In the genomic region with DNA sequence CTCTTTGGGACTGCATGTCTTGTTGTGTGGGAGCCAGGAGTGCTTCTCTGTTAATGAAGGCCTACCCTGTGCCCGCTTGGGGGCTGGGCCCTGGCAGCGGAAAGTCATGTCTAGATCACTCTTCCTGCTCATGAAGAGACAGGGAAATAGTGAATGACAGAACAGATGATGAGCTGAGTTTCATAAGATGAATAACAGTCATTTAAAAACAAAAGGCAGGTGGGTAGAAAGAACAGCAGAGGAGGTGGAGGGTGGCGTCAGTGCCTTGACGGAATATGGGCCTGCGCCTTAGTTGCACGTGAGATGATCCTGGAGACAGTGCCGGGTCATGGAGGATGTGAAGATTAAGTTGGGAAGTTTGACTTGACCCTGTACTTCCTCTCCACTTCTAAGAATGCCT, we compare ENCODE assay signal across 12 cellular contexts.
A peak's percentile ranks its signal among the peaks of the same experiment; 100 is the strongest.
DNase-seq lines count a peak whose midpoint lies in the region; ATAC-seq lines count a peak whose summit lies in the region.
"Had no signal": no experiment of that assay in that cellular context is flagged by ENCODE, and none has a peak within 500 bp of the region (broad histone marks: within the 10 kb centered on the region; RNA-seq: fewer than 3 reads in every experiment).

No MANE protein-coding gene starts in this region.

- H3K27ac ChIP-seq in naive thymus-derived CD4-positive, alpha-beta T cell (ENCODE audit: low read depth, low read length): no peak overlapping the region

- H3K27ac Mint-ChIP-seq in naive thymus-derived CD4-positive, alpha-beta T cell: peak overlapping the region in 7 of 9 donors; percentile 7 to 69 (median 24)
- H3K27ac Mint-ChIP-seq in stimulated activated naive CD8-positive, alpha-beta T cell treated with anti-CD3 and anti-CD28 coated beads, Interleukin-15, Interleukin-2, amounts not matched to agents 100 ng/mL and 50 ng/mL, for 24 hours: peak overlapping the region; percentile 67
- H3K27ac Mint-ChIP-seq: T-helper 2 cell treated with Interferon-gamma antibody and Interleukin-4, amounts not matched to agents 5 μg/mL and 100 μg/mL, for 36 hours had no signal

- H3K9me3 ChIP-seq in naive thymus-derived CD4-positive, alpha-beta T cell (ENCODE audit: control insufficient read depth in 2 of 3, low read length in 3 of 3): no peaks in the 10 kb centered on the region
- H3K9me3 ChIP-seq: gastrocnemius medialis had no signal

- peaks cover 47 to 96% (median 83%) of the 10 kb centered on the region in 7 donors for H3K4me1 Mint-ChIP-seq in naive thymus-derived CD4-positive, alpha-beta T cell
- peaks cover 89% of the 10 kb centered on the region for H3K4me1 Mint-ChIP-seq in stimulated activated naive CD8-positive, alpha-beta T cell treated with anti-CD3 and anti-CD28 coated beads, Interleukin-15, Interleukin-2, amounts not matched to agents 100 ng/mL and 50 ng/mL, for 24 hours (ENCODE audit: low read depth)

- peaks cover 0 to 12% (median 7%) of the 10 kb centered on the region in 5 donors for H3K36me3 Mint-ChIP-seq in naive thymus-derived CD4-positive, alpha-beta T cell
- H3K36me3 Mint-ChIP-seq in stimulated activated naive CD8-positive, alpha-beta T cell treated with anti-CD3 and anti-CD28 coated beads, Interleukin-15, Interleukin-2, amounts not matched to agents 100 ng/mL and 50 ng/mL, for 24 hours (ENCODE audit: low read depth): peaks cover 21% of the 10 kb centered on the region

- H3K36me3 ChIP-seq in naive thymus-derived CD4-positive, alpha-beta T cell (ENCODE audit: control insufficient read depth in 2 of 3, insufficient read depth in 3 of 3, low read length in 3 of 3): no peaks in the 10 kb centered on the region
- H3K36me3 ChIP-seq: gastrocnemius medialis had no signal

- POLR2A ChIA-PET in naive thymus-derived CD4-positive, alpha-beta T cell (lab: Charles Lee): no interaction called here

- peaks cover 0 to 18% of the 10 kb centered on the region in 2 donors for H3K4me1 ChIP-seq in naive thymus-derived CD4-positive, alpha-beta T cell (ENCODE audit: control insufficient read depth in 2 of 2, insufficient read depth in 2 of 2, low read length in 2 of 2)

- peak; percentile 30 for ATAC-seq in naive thymus-derived CD4-positive, alpha-beta T cell
- ATAC-seq: gastrocnemius medialis had no signal

- peak overlapping the region in 4 of 10 donors; percentile 4 to 32 (median 6) for H3K4me3 Mint-ChIP-seq in naive thymus-derived CD4-positive, alpha-beta T cell
- no peak overlapping the region for H3K4me3 Mint-ChIP-seq in stimulated activated naive CD8-positive, alpha-beta T cell treated with anti-CD3 and anti-CD28 coated beads, Interleukin-15, Interleukin-2, amounts not matched to agents 100 ng/mL and 50 ng/mL, for 24 hours
- H3K4me3 Mint-ChIP-seq: T-helper 2 cell treated with Interferon-gamma antibody and Interleukin-4, amounts not matched to agents 5 μg/mL and 100 μg/mL, for 36 hours had no signal

- no peaks in the 10 kb centered on the region for H3K27me3 Mint-ChIP-seq in naive thymus-derived CD4-positive, alpha-beta T cell
- no peaks in the 10 kb centered on the region for H3K27me3 Mint-ChIP-seq in stimulated activated naive CD8-positive, alpha-beta T cell treated with anti-CD3 and anti-CD28 coated beads, Interleukin-15, Interleukin-2, amounts not matched to agents 100 ng/mL and 50 ng/mL, for 24 hours

- intact Hi-C loops in naive thymus-derived CD4-positive, alpha-beta T cell (cut with micrococcal nuclease): no loop called here

- H3K9me3 Mint-ChIP-seq in naive thymus-derived CD4-positive, alpha-beta T cell: peaks cover 0 to 4% (median 0%) of the 10 kb centered on the region in 11 donors
- H3K9me3 Mint-ChIP-seq in stimulated activated naive CD8-positive, alpha-beta T cell treated with anti-CD3 and anti-CD28 coated beads, Interleukin-15, Interleukin-2, amounts not matched to agents 100 ng/mL and 50 ng/mL, for 24 hours: no peaks in the 10 kb centered on the region
- H3K9me3 Mint-ChIP-seq: T-helper 2 cell treated with Interferon-gamma antibody and Interleukin-4, amounts not matched to agents 5 μg/mL and 100 μg/mL, for 36 hours had no signal

- CTCF ChIA-PET in naive thymus-derived CD4-positive, alpha-beta T cell (lab: Charles Lee): no interaction called here

- H3K27me3 ChIP-seq in naive thymus-derived CD4-positive, alpha-beta T cell (ENCODE audit: control insufficient read depth in 2 of 2, insufficient read depth in 2 of 2, low read length in 2 of 2): no peaks in the 10 kb centered on the region
- H3K27me3 ChIP-seq: gastrocnemius medialis had no signal

- DNase-seq in activated effector memory CD4-positive, alpha-beta T cell treated with anti-CD3 and anti-CD28 coated beads, Interleukin-2, amount 50 U/mL, for 16 hours: peak; percentile 72
- no peak for DNase-seq in activated effector memory CD4-positive, alpha-beta T cell treated with Interleukin-2 at 50 U/mL for 16 hours
- peak; percentile 61 to 70 for DNase-seq in activated T-cell treated with anti-CD3 and anti-CD28 coated beads, Interleukin-2, amount 50 U/mL, for 48 hours
- no peak for DNase-seq in naive thymus-derived CD4-positive, alpha-beta T cell
- no peak for DNase-seq in occipital lobe (lab: John Stamatoyannopoulos, UW)
- no peak for DNase-seq in NCI-H2081 (lab: John Stamatoyannopoulos, UW)
- DNase-seq in Kasumi-1 (lab: John Stamatoyannopoulos, UW): no peak
- DNase-seq: amygdala, gastrocnemius medialis, SIG-M5 had no signal

- H3K4me3 ChIP-seq in naive thymus-derived CD4-positive, alpha-beta T cell (ENCODE audit: low read length): no peak overlapping the region
- H3K4me3 ChIP-seq: gastrocnemius medialis had no signal

Comparison
In these comparisons a context has a peak if more than half of its experiments do, and no peak if none do; other contexts are left out.
1. DNase-seq: peak in activated effector memory CD4-positive, alpha-beta T cell treated with anti-CD3 and anti-CD28 coated beads, Interleukin-2, amount 50 U/mL, for 16 hours (single experiment) and activated T-cell treated with anti-CD3 and anti-CD28 coated beads, Interleukin-2, amount 50 U/mL, for 48 hours (2 of 2); none in activated effector memory CD4-positive, alpha-beta T cell treated with Interleukin-2 at 50 U/mL for 16 hours (single experiment), naive thymus-derived CD4-positive, alpha-beta T cell (0 of 9), occipital lobe (single experiment), NCI-H2081 (0 of 2) and Kasumi-1 (0 of 2).